9 cellular contexts compared by ENCODE assay signal in the genomic region with DNA sequence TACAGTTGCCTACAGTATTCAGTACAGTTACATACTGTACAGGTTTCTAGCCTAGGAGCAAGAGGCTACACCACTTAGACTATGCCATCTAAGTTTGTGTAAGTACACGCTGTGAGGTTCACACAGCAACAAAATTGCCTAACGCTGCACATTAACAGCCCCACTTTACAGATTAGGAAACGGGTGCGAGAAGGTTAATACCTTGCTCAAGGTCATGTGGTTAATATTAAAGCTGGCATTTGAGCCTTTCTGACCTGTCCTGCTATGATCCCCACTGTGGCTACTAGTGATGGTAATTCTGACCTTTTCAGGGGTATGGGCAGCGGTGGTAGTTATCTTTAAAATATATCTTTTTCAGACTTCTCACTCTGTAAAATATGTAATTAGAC. TPM values are rescaled to one million over a fixed set of nuclear protein-coding genes. Genes with fewer than 3 reads are reported as not detected.
DNase-seq lines count a peak whose midpoint lies in the region; ATAC-seq and TF ChIP-seq lines count a peak whose summit lies in the region.
"Had no signal": no experiment of that assay in that cellular context is flagged by ENCODE, and none has a peak within 500 bp of the region (broad histone marks: within the 10 kb centered on the region; RNA-seq: fewer than 3 reads in every experiment).

No MANE protein-coding gene starts in this region.

- POLR2A ChIA-PET in activated CD4-positive, alpha-beta T cell treated with anti-CD3 and anti-CD28 coated beads for 36 hours (lab: Charles Lee): no interaction called here
- POLR2A ChIA-PET in T-cell (lab: Charles Lee): interaction anchor here in 1 of 2 donors (0.8 kb wide), 1 partner anchor 34 kb away, joined by 5 read pairs; the partner anchor contains the start of gene TAMALIN

- H3K4me2 ChIP-seq in fibroblast of lung (ENCODE audit: extremely low read depth, insufficient read depth, low read length): peak overlapping the region; percentile 52

- H3K4me3 ChIP-seq in fibroblast of lung (replicated peaks in 1 of 4; ENCODE audit: control extremely low read depth in 1 of 4, insufficient read depth in 1 of 4, low read depth in 3 of 4, low read length in 4 of 4) (no peak overlapping the region), spleen (peak overlapping the region in 1 of 8 donors; percentile 45)

- peaks cover 6% of the 10 kb centered on the region for H3K79me2 ChIP-seq in fibroblast of lung (ENCODE audit: control insufficient read depth, insufficient read depth, low read length)

- CTCF ChIA-PET in activated CD4-positive, alpha-beta T cell treated with anti-CD3 and anti-CD28 coated beads for 36 hours (lab: Charles Lee): interaction anchor here (0.7 to 3.7 kb wide), 10 partner anchors 9 to 119 kb away, joined by 3 to 32 read pairs (median 8); no protein-coding TSS in a partner anchor
- CTCF ChIA-PET in T-cell (lab: Charles Lee): interaction anchor here (0.5 to 2.8 kb wide), 6 partner anchors 8 to 414 kb away, joined by 3 to 9 read pairs (median 6); no protein-coding TSS in a partner anchor

- no peak overlapping the region for H2AFZ ChIP-seq in fibroblast of lung (ENCODE audit: low read length)

- H3K27ac Mint-ChIP-seq in activated CD4-positive, alpha-beta T cell treated with anti-CD3 and anti-CD28 coated beads for 36 hours: peak overlapping the region; percentile 23
- H3K27ac Mint-ChIP-seq in T-cell: peak overlapping the region; percentile 71 to 89

- no peak for TF ChIP-seq POLR2A in spleen (IDR thresholded peaks at IDR 0.05)

- H3K4me3 Mint-ChIP-seq in activated CD4-positive, alpha-beta T cell treated with anti-CD3 and anti-CD28 coated beads for 36 hours: peak overlapping the region; percentile 1
- H3K4me3 Mint-ChIP-seq in T-cell: peak overlapping the region in 2 of 3 donors; percentile 3 to 64

- H3K9me3 Mint-ChIP-seq in activated CD4-positive, alpha-beta T cell treated with anti-CD3 and anti-CD28 coated beads for 36 hours (ENCODE audit: low read depth): no peaks in the 10 kb centered on the region
- H3K9me3 Mint-ChIP-seq in T-cell: no peaks in the 10 kb centered on the region

- no peaks in the 10 kb centered on the region for H3K27me3 Mint-ChIP-seq in activated CD4-positive, alpha-beta T cell treated with anti-CD3 and anti-CD28 coated beads for 36 hours
- no peaks in the 10 kb centered on the region for H3K27me3 Mint-ChIP-seq in T-cell

- intact Hi-C loops in activated CD4-positive, alpha-beta T cell treated with anti-CD3 and anti-CD28 coated beads for 36 hours (cut with DNase I, micrococcal nuclease): loop anchor here (5.0 to 10.0 kb wide), 3 partner anchors 145 to 578 kb away; partner anchors contain the start of genes GALNT6 (in 1 of the 2) and SLC4A8 (in 1 of the 2)
- intact Hi-C loops in spleen (cut with DNase I; ENCODE audit: low total_unique reads): no loop called here

- H3K4me1 ChIP-seq in fibroblast of lung (ENCODE audit: control insufficient read depth, extremely low read depth, insufficient read depth, low read length) (peaks cover 13% of the 10 kb centered on the region), spleen (peaks cover 49 to 99% (median 67%) of the 10 kb centered on the region in 6 donors)

- 16 to 36% (median 24%) methylated on average over 5 of the region's 5 CpGs for WGBS in spleen, 5 donors

- no peaks in the 10 kb centered on the region for H3K9me3 ChIP-seq in fibroblast of lung (ENCODE audit: control insufficient read depth, insufficient read depth, low read depth, low read length)
- H3K9me3 ChIP-seq in spleen: no peaks in the 10 kb centered on the region

- peak overlapping the region; percentile 28 for H3K27ac ChIP-seq in fibroblast of lung (ENCODE audit: insufficient read depth, low read length)
- H3K27ac ChIP-seq in spleen: peak overlapping the region; percentile 45 to 90 (median 85)

- no peak for DNase-seq in activated CD4-positive, alpha-beta T cell treated with anti-CD3 and anti-CD28 coated beads for 36 hours
- no peak for DNase-seq in activated CD4-positive, alpha-beta T cell treated with anti-CD3 and anti-CD28 coated beads, Interleukin-2, amount 50 U/mL, for 48 hours
- DNase-seq in T-cell: no peak
- no peak for DNase-seq in fibroblast of lung (ENCODE audit: low read depth in 2 of 2)
- no peak for DNase-seq in spleen
- DNase-seq in kidney tubule cell (ENCODE audit: low spot score): no peak
- DNase-seq in activated gamma-delta T cell treated with Interleukin-2 at 50 U/mL for 16 hours: no peak
- DNase-seq: cerebellar nuclear complex had no signal

- peaks cover 73% of the 10 kb centered on the region for H3K4me1 Mint-ChIP-seq in activated CD4-positive, alpha-beta T cell treated with anti-CD3 and anti-CD28 coated beads for 36 hours
- H3K4me1 Mint-ChIP-seq in T-cell: peaks cover 69 to 79% (median 71%) of the 10 kb centered on the region in 3 donors

- H3K9ac ChIP-seq in fibroblast of lung (ENCODE audit: insufficient read depth, low read length): no peak overlapping the region

- TF ChIP-seq CTCF in fibroblast of lung (conservative IDR thresholded peaks at IDR 0.05 in 1 of 2, IDR thresholded peaks at IDR 0.05 in 1 of 2; ENCODE audit: low read depth in 1 of 2, low read length in 2 of 2) (no peak), spleen (IDR thresholded peaks at IDR 0.05 in 8 of 11, conservative IDR thresholded peaks at IDR 0.05 in 3 of 11) (no peak)

- H4K20me1 ChIP-seq in fibroblast of lung (ENCODE audit: control insufficient read depth, extremely low read depth, insufficient read depth, low read length): no peaks in the 10 kb centered on the region

- no peaks in the 10 kb centered on the region for H3K27me3 ChIP-seq in fibroblast of lung (ENCODE audit: control insufficient read depth, insufficient read depth, low read length)
- H3K27me3 ChIP-seq in spleen (replicated peaks in 1 of 7): no peaks in the 10 kb centered on the region

- H3K36me3 ChIP-seq in fibroblast of lung (ENCODE audit: control insufficient read depth, insufficient read depth, low read length) (peaks cover 12% of the 10 kb centered on the region), spleen (peaks cover 0 to 23% (median 17%) of the 10 kb centered on the region in 6 donors)

- H3K36me3 Mint-ChIP-seq in activated CD4-positive, alpha-beta T cell treated with anti-CD3 and anti-CD28 coated beads for 36 hours (ENCODE audit: low read depth): peaks cover 19% of the 10 kb centered on the region
- peaks cover 17% of the 10 kb centered on the region for H3K36me3 Mint-ChIP-seq in T-cell

- no peak for ATAC-seq in activated CD4-positive, alpha-beta T cell treated with anti-CD3 and anti-CD28 coated beads for 36 hours
- ATAC-seq in T-cell (replicated peaks in 1 of 4) (peak in 1 of 4 experiments; percentile 13), HG03442 (IDR thresholded peaks at IDR 0.05; ENCODE audit: unreplicated experiment) (no peak)

RNA-seq across cellular contexts. Expression of gene ACVR1B, which starts 20.9 kb away (rescaled TPM):
- total RNA-seq in activated CD4-positive, alpha-beta T cell treated with anti-CD3 and anti-CD28 coated beads for 36 hours: 10 to 100 TPM; 10.1 to 12.7 TPM
- total RNA-seq in T-cell (10 to 100 TPM in 4 of 5 donors, 1 to 10 TPM in 1; 9.0 to 12.6 (median 11.8) TPM), fibroblast of lung (11.3 and 12.4 TPM in 2 replicates), spleen (10 to 100 TPM; 15.7 to 27.6 (median 23.5) TPM)
- polyA plus RNA-seq in fibroblast of lung (13.0 and 13.6 TPM in 2 replicates), spleen (1 to 10 TPM; 2.8 to 7.4 (median 2.8) TPM)
- polyA plus RNA-seq in fibroblast of lung (2012): 10.5 and 10.6 TPM in 2 replicates
- 14.5 and 30.9 TPM in 2 replicates for polyA minus RNA-seq in fibroblast of lung (ENCODE audit: low replicate concordance)

RNA-seq across cellular contexts. Expression of gene TAMALIN, which starts 34.3 kb away (rescaled TPM):
- 10 to 100 TPM in 1 of 2 experiments, 1 to 10 TPM in 1; 6.4 to 11.5 TPM for total RNA-seq in activated CD4-positive, alpha-beta T cell treated with anti-CD3 and anti-CD28 coated beads for 36 hours
- total RNA-seq in T-cell (100 to 1,000 TPM in 2 of 5 donors, 10 to 100 TPM in 3; 31.7 to 480 (median 38.4) TPM), fibroblast of lung (11.3 and 12.1 TPM in 2 replicates), spleen (100 to 1,000 TPM in 1 of 7 donors, 10 to 100 TPM in 6; 31.7 to 141 (median 69.5) TPM)
- polyA plus RNA-seq in fibroblast of lung (4.9 and 5.3 TPM in 2 replicates), spleen (10 to 100 TPM; 25.5 to 38.2 (median 35.2) TPM)
- 6.0 and 6.7 TPM in 2 replicates for polyA plus RNA-seq in fibroblast of lung (2012)
- polyA minus RNA-seq in fibroblast of lung (ENCODE audit: low replicate concordance): 7.3 and 10.0 TPM in 2 replicates
